Comparison of ENCODE assay signal across 8 cellular contexts in the genomic region with DNA sequence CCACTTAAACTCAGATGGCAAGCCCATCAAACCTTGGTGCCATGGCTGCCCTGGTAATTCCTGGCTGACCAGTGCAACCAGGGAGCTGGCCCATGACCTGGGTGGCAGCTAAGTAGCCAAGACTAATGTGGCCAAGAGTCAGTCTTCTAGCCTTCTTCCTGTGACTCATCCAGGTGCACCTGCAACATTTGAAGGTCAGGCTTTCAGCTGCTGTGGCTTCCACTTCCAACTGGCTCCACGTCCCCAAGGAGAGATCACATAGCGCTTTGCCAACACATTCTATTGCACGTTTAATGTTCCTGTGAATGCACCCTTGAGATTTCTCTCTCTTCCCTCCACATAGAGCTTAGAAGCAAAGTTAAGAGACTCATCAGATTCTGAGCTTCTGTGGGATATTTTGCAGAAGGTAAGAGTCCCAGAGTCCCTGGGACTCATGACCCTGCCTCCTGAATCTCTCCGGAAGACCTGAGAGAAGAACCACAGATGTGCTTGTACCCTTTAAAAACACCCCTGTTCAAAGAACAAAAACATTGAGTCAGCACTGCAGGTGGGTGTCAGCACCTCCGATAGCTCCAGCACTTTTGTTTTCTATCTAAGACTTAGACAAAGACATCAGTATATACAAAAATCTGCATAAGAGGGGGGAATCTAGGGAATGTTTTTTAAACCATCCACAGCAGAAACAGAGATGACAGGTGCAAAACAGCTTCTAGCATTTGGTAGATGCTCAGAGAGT.
DNase-seq lines count a peak whose midpoint lies in the region; ATAC-seq, FAIRE-seq and TF ChIP-seq lines count a peak whose summit lies in the region.
"Not testable (repeated sequence)": the region's sequence is repeated elsewhere in the genome, so short reads cannot be mapped to it uniquely, and the experiment has no call there.

No MANE protein-coding gene starts in this region.

- POLR2A ChIA-PET in activated CD8-positive, alpha-beta T cell treated with anti-CD3 and anti-CD28 coated beads for 36 hours (lab: Charles Lee) = not testable (repeated sequence)
- POLR2A ChIA-PET in naive thymus-derived CD4-positive, alpha-beta T cell (lab: Charles Lee) = interaction anchor here (3.0 kb wide), 1 partner anchor 425 kb away, joined by 11 read pairs; the partner anchor contains the start of gene WDR1

- not testable (repeated sequence) for H3K27me3 ChIP-seq in BLaER1 treated with 17β-estradiol and CSF1 and Interleukin-3, amounts not matched to agents 10 nM and 100 nM; KMS-11 (ENCODE audit: insufficient read depth, low read depth); naive thymus-derived CD4-positive, alpha-beta T cell (ENCODE audit: control insufficient read depth in 2 of 2, insufficient read depth in 2 of 2, low read length in 2 of 2); small intestine (ENCODE audit: control insufficient read depth in 2 of 2, insufficient read depth in 2 of 2, low read length in 2 of 2)

- not testable (repeated sequence) for TF ChIP-seq CTCF in KMS-11 (conservative IDR thresholded peaks at IDR 0.05; ENCODE audit: low read depth, low read length); activated CD8-positive, alpha-beta T cell treated with anti-CD3 and anti-CD28 coated beads for 36 hours (IDR thresholded peaks at IDR 0.05)

- H3K4me1 Mint-ChIP-seq in activated CD8-positive, alpha-beta T cell treated with anti-CD3 and anti-CD28 coated beads for 36 hours (ENCODE audit: low read depth) = peaks cover 22% of the 10 kb centered on the region
- H3K4me1 Mint-ChIP-seq in activated naive CD4-positive, alpha-beta T cell treated with anti-CD3 and anti-CD28 coated beads, Interleukin-2, amount 50 U/mL, for 24 hours = peaks cover 26% of the 10 kb centered on the region
- H3K4me1 Mint-ChIP-seq in central memory CD8-positive, alpha-beta T cell = peaks cover 13% of the 10 kb centered on the region
- H3K4me1 Mint-ChIP-seq in naive thymus-derived CD4-positive, alpha-beta T cell = peaks cover 9 to 26% (median 24%) of the 10 kb centered on the region in 7 donors

- not testable (repeated sequence) for H3K79me2 ChIP-seq in KMS-11 (ENCODE audit: insufficient read depth, low read depth)

- FAIRE-seq in small intestine (lab: Jason Lieb, UNC) = not testable (repeated sequence)

- H3K9me3 Mint-ChIP-seq in activated CD8-positive, alpha-beta T cell treated with anti-CD3 and anti-CD28 coated beads for 36 hours; activated naive CD4-positive, alpha-beta T cell treated with anti-CD3 and anti-CD28 coated beads, Interleukin-2, amount 50 U/mL, for 24 hours; central memory CD8-positive, alpha-beta T cell; naive thymus-derived CD4-positive, alpha-beta T cell: not testable (repeated sequence)

- H3K27ac ChIP-seq in BLaER1 treated with 17β-estradiol and CSF1 and Interleukin-3, amounts not matched to agents 10 nM and 100 nM; small intestine (ENCODE audit: low read depth in 1 of 2, low read length in 1 of 2): not testable (repeated sequence)
- H3K27ac ChIP-seq in KMS-11 = peak overlapping the region; percentile 33; the same call in 1 of the 2 replicates
- peak overlapping the region; percentile 22 for H3K27ac ChIP-seq in naive thymus-derived CD4-positive, alpha-beta T cell (ENCODE audit: low read depth, low read length)

- CTCF ChIA-PET in activated CD8-positive, alpha-beta T cell treated with anti-CD3 and anti-CD28 coated beads for 36 hours (lab: Charles Lee) = interaction anchor here (1.0 to 2.9 kb wide), 3 partner anchors 11 to 323 kb away, joined by 4 to 16 read pairs (median 10); no protein-coding TSS in a partner anchor
- CTCF ChIA-PET in naive thymus-derived CD4-positive, alpha-beta T cell (lab: Charles Lee) = interaction anchor here (1.1 kb wide), 1 partner anchor 768 kb away, joined by 3 read pairs; no protein-coding TSS in a partner anchor

- ATAC-seq in activated CD8-positive, alpha-beta T cell treated with anti-CD3 and anti-CD28 coated beads for 36 hours; central memory CD8-positive, alpha-beta T cell (replicated peaks; ENCODE audit: extremely low read depth, poor library complexity, severe bottlenecking); naive thymus-derived CD4-positive, alpha-beta T cell: not testable (repeated sequence)

- H3K9ac ChIP-seq in BLaER1 treated with 17β-estradiol and CSF1 and Interleukin-3, amounts not matched to agents 10 nM and 100 nM; KMS-11: not testable (repeated sequence)

- not testable (repeated sequence) for H3K36me3 Mint-ChIP-seq in activated CD8-positive, alpha-beta T cell treated with anti-CD3 and anti-CD28 coated beads for 36 hours (ENCODE audit: low read depth); activated naive CD4-positive, alpha-beta T cell treated with anti-CD3 and anti-CD28 coated beads, Interleukin-2, amount 50 U/mL, for 24 hours; central memory CD8-positive, alpha-beta T cell (ENCODE audit: insufficient read depth); naive thymus-derived CD4-positive, alpha-beta T cell

- DNase-seq in NCI-H2171 treated with DMSO at 0.1 percent for 48 hours (lab: John Stamatoyannopoulos, UW) (peak; percentile 26), small intestine (peak; percentile 38)
- DNase-seq in activated CD8-positive, alpha-beta T cell treated with anti-CD3 and anti-CD28 coated beads for 36 hours = peak; percentile 43
- not testable (repeated sequence) for DNase-seq in central memory CD8-positive, alpha-beta T cell (ENCODE audit: low spot score in 2 of 2); naive thymus-derived CD4-positive, alpha-beta T cell

- intact Hi-C loops in activated CD8-positive, alpha-beta T cell treated with anti-CD3 and anti-CD28 coated beads for 36 hours (cut with micrococcal nuclease) = not testable (repeated sequence)
- intact Hi-C loops in naive thymus-derived CD4-positive, alpha-beta T cell (cut with micrococcal nuclease) = loop anchor here (5.0 to 10.0 kb wide), 5 partner anchors 709 to 1536 kb away; partner anchors contain the start of genes ABLIM2 (in 1 of the 2) and ZNF518B (in 1 of the 2)

- H2AFZ ChIP-seq in KMS-11 (ENCODE audit: low read depth) = not testable (repeated sequence)

- H3K4me2 ChIP-seq in BLaER1 treated with 17β-estradiol and CSF1 and Interleukin-3, amounts not matched to agents 10 nM and 100 nM = peak overlapping the region in 8 of 11 experiments; percentile 5 to 87 (median 82); a peak in 13 of 22 replicates
- 0 out of 2 replicates have a peak overlapping the region, but pooled peaks have one; percentile 17 for H3K4me2 ChIP-seq in KMS-11

- not testable (repeated sequence) for H3K4me3 Mint-ChIP-seq in activated CD8-positive, alpha-beta T cell treated with anti-CD3 and anti-CD28 coated beads for 36 hours; central memory CD8-positive, alpha-beta T cell
- H3K4me3 Mint-ChIP-seq in activated naive CD4-positive, alpha-beta T cell treated with anti-CD3 and anti-CD28 coated beads, Interleukin-2, amount 50 U/mL, for 24 hours = peak overlapping the region; percentile 41
- peak overlapping the region in 9 of 10 donors; percentile 6 to 56 (median 24) for H3K4me3 Mint-ChIP-seq in naive thymus-derived CD4-positive, alpha-beta T cell

- not testable (repeated sequence) for H3K4me3 ChIP-seq in BLaER1 treated with 17β-estradiol and CSF1 and Interleukin-3, amounts not matched to agents 10 nM and 100 nM; KMS-11 (IDR thresholded peaks at IDR 0.05; ENCODE audit: insufficient read depth, low read depth, low read length); naive thymus-derived CD4-positive, alpha-beta T cell (ENCODE audit: low read length); small intestine (ENCODE audit: low read depth in 1 of 2, low read length in 2 of 2)

- peak overlapping the region; percentile 52 for H3K27ac Mint-ChIP-seq in activated CD8-positive, alpha-beta T cell treated with anti-CD3 and anti-CD28 coated beads for 36 hours
- peak overlapping the region; percentile 71 for H3K27ac Mint-ChIP-seq in activated naive CD4-positive, alpha-beta T cell treated with anti-CD3 and anti-CD28 coated beads, Interleukin-2, amount 50 U/mL, for 24 hours
- peak overlapping the region; percentile 84 for H3K27ac Mint-ChIP-seq in central memory CD8-positive, alpha-beta T cell (ENCODE audit: low read depth)
- H3K27ac Mint-ChIP-seq in naive thymus-derived CD4-positive, alpha-beta T cell = peak overlapping the region in 8 of 9 donors; percentile 72 to 91 (median 83)

- WGBS in small intestine, 3 donors = 61 to 72% (median 64%) methylated on average over 5 of the region's 5 CpGs

- H3K4me1 ChIP-seq in BLaER1 treated with 17β-estradiol and CSF1 and Interleukin-3, amounts not matched to agents 10 nM and 100 nM = peaks cover 7 to 57% (median 50%) of the 10 kb centered on the region in 10 experiments; a peak in 18 of 20 replicates
- not testable (repeated sequence) for H3K4me1 ChIP-seq in KMS-11 (ENCODE audit: low read depth, poor library complexity, severe bottlenecking); naive thymus-derived CD4-positive, alpha-beta T cell (ENCODE audit: control insufficient read depth in 2 of 2, insufficient read depth in 2 of 2, low read length in 2 of 2); small intestine (ENCODE audit: control insufficient read depth in 2 of 2, insufficient read depth in 1 of 2, low read depth in 1 of 2, low read length in 1 of 2)

- not testable (repeated sequence) for H3K9me3 ChIP-seq in BLaER1 treated with 17β-estradiol and CSF1 and Interleukin-3, amounts not matched to agents 10 nM and 100 nM (replicated peaks in 1 of 11); naive thymus-derived CD4-positive, alpha-beta T cell (ENCODE audit: control insufficient read depth in 2 of 3, low read length in 3 of 3); small intestine (ENCODE audit: control insufficient read depth, low read depth)

- not testable (repeated sequence) for H4K20me1 ChIP-seq in BLaER1 treated with 17β-estradiol and CSF1 and Interleukin-3, amounts not matched to agents 10 nM and 100 nM; KMS-11 (ENCODE audit: insufficient read depth)

- H3K27me3 Mint-ChIP-seq in activated CD8-positive, alpha-beta T cell treated with anti-CD3 and anti-CD28 coated beads for 36 hours; activated naive CD4-positive, alpha-beta T cell treated with anti-CD3 and anti-CD28 coated beads, Interleukin-2, amount 50 U/mL, for 24 hours; central memory CD8-positive, alpha-beta T cell; naive thymus-derived CD4-positive, alpha-beta T cell: not testable (repeated sequence)

- not testable (repeated sequence) for H3K36me3 ChIP-seq in BLaER1 treated with 17β-estradiol and CSF1 and Interleukin-3, amounts not matched to agents 10 nM and 100 nM; KMS-11 (ENCODE audit: insufficient read depth); naive thymus-derived CD4-positive, alpha-beta T cell (ENCODE audit: control insufficient read depth in 2 of 3, insufficient read depth in 3 of 3, low read length in 3 of 3); small intestine (ENCODE audit: control insufficient read depth in 2 of 2, insufficient read depth in 2 of 2, low read length in 2 of 2)
